In genomic region chr12:85805654-85806053, GRCh38 we compare ENCODE assay signal across 14 cellular contexts. TPM values are rescaled to one million over a fixed set of nuclear protein-coding genes. Genes with fewer than 3 reads are reported as not detected.
A peak's percentile ranks its signal among the peaks of the same experiment; 100 is the strongest.
DNase-seq lines count a peak whose midpoint lies in the region; ATAC-seq and TF ChIP-seq lines count a peak whose summit lies in the region.
"Had no signal": no experiment of that assay in that cellular context is flagged by ENCODE, and none has a peak within 500 bp of the region (broad histone marks: within the 10 kb centered on the region; RNA-seq: fewer than 3 reads in every experiment).

No MANE protein-coding gene starts in this region.

- no peaks in the 10 kb centered on the region for H3K9me3 Mint-ChIP-seq in activated naive CD8-positive, alpha-beta T cell treated with anti-CD3 and anti-CD28 coated beads, Interleukin-2, amount 50 U/mL, for 24 hours
- peaks cover 5% of the 10 kb centered on the region for H3K9me3 Mint-ChIP-seq in activated CD4-positive, alpha-beta memory T cell treated with anti-CD3 and anti-CD28 coated beads, Interleukin-2, amount 10 ng/mL, durations not matched to agents 7 days and 5 days
- H3K9me3 Mint-ChIP-seq: natural killer cell treated with Interleukin-12 subunit alpha and Interleukin-12 subunit beta and Interleukin-15 and Interleukin-18, amount 100 ng/mL, for 72 hours had no signal

- H3K27me3 Mint-ChIP-seq in activated naive CD8-positive, alpha-beta T cell treated with anti-CD3 and anti-CD28 coated beads, Interleukin-2, amount 50 U/mL, for 24 hours: peaks cover 2% of the 10 kb centered on the region
- no peaks in the 10 kb centered on the region for H3K27me3 Mint-ChIP-seq in activated CD4-positive, alpha-beta memory T cell treated with anti-CD3 and anti-CD28 coated beads, Interleukin-2, amount 10 ng/mL, durations not matched to agents 7 days and 5 days
- H3K27me3 Mint-ChIP-seq: natural killer cell treated with Interleukin-12 subunit alpha and Interleukin-12 subunit beta and Interleukin-15 and Interleukin-18, amount 100 ng/mL, for 72 hours had no signal

- H3K36me3 ChIP-seq in left lung: no peaks in the 10 kb centered on the region
- H3K36me3 ChIP-seq: WERI-Rb-1 had no signal

- POLR2A ChIA-PET in activated CD4-positive, alpha-beta memory T cell treated with anti-CD3 and anti-CD28 coated beads, Interleukin-2, amount 10 ng/mL, durations not matched to agents 7 days and 5 days (lab: Charles Lee): no interaction called here

- H3K4me3 Mint-ChIP-seq in activated naive CD8-positive, alpha-beta T cell treated with anti-CD3 and anti-CD28 coated beads, Interleukin-2, amount 50 U/mL, for 24 hours: no peak overlapping the region
- H3K4me3 Mint-ChIP-seq in activated CD4-positive, alpha-beta memory T cell treated with anti-CD3 and anti-CD28 coated beads, Interleukin-2, amount 10 ng/mL, durations not matched to agents 7 days and 5 days: no peak overlapping the region
- H3K4me3 Mint-ChIP-seq: natural killer cell treated with Interleukin-12 subunit alpha and Interleukin-12 subunit beta and Interleukin-15 and Interleukin-18, amount 100 ng/mL, for 72 hours had no signal

- intact Hi-C loops in left lung (cut with DNase I): no loop called here

- H3K27ac Mint-ChIP-seq in activated naive CD8-positive, alpha-beta T cell treated with anti-CD3 and anti-CD28 coated beads, Interleukin-2, amount 50 U/mL, for 24 hours: no peak overlapping the region
- H3K27ac Mint-ChIP-seq in activated CD4-positive, alpha-beta memory T cell treated with anti-CD3 and anti-CD28 coated beads, Interleukin-2, amount 10 ng/mL, durations not matched to agents 7 days and 5 days: no peak overlapping the region
- H3K27ac Mint-ChIP-seq: natural killer cell treated with Interleukin-12 subunit alpha and Interleukin-12 subunit beta and Interleukin-15 and Interleukin-18, amount 100 ng/mL, for 72 hours had no signal

- H3K36me3 Mint-ChIP-seq in activated naive CD8-positive, alpha-beta T cell treated with anti-CD3 and anti-CD28 coated beads, Interleukin-2, amount 50 U/mL, for 24 hours (ENCODE audit: low read depth): no peaks in the 10 kb centered on the region
- H3K36me3 Mint-ChIP-seq in activated CD4-positive, alpha-beta memory T cell treated with anti-CD3 and anti-CD28 coated beads, Interleukin-2, amount 10 ng/mL, durations not matched to agents 7 days and 5 days (ENCODE audit: low read depth): no peaks in the 10 kb centered on the region
- H3K36me3 Mint-ChIP-seq: natural killer cell treated with Interleukin-12 subunit alpha and Interleukin-12 subunit beta and Interleukin-15 and Interleukin-18, amount 100 ng/mL, for 72 hours had no signal

- ATAC-seq in left lung: peak; percentile 29
- no peak for ATAC-seq in activated naive CD8-positive, alpha-beta T cell treated with anti-CD3 and anti-CD28 coated beads, Interleukin-2, amount 50 U/mL, for 24 hours
- ATAC-seq: natural killer cell treated with Interleukin-12 subunit alpha and Interleukin-12 subunit beta and Interleukin-15 and Interleukin-18, amount 100 ng/mL, for 72 hours; PC-3 had no signal

- H3K9me3 ChIP-seq in left lung: peaks cover 0 to 1% of the 10 kb centered on the region in 2 donors
- H3K9me3 ChIP-seq: SK-N-SH had no signal

- CTCF ChIA-PET in activated CD4-positive, alpha-beta memory T cell treated with anti-CD3 and anti-CD28 coated beads, Interleukin-2, amount 10 ng/mL, durations not matched to agents 7 days and 5 days (lab: Charles Lee): no interaction called here

- no peaks in the 10 kb centered on the region for H3K4me1 Mint-ChIP-seq in activated naive CD8-positive, alpha-beta T cell treated with anti-CD3 and anti-CD28 coated beads, Interleukin-2, amount 50 U/mL, for 24 hours
- no peaks in the 10 kb centered on the region for H3K4me1 Mint-ChIP-seq in activated CD4-positive, alpha-beta memory T cell treated with anti-CD3 and anti-CD28 coated beads, Interleukin-2, amount 10 ng/mL, durations not matched to agents 7 days and 5 days

- H3K4me1 ChIP-seq in left lung: no peaks in the 10 kb centered on the region

- no peak overlapping the region for H3K4me3 ChIP-seq in cardiac fibroblast (replicated peaks in 1 of 2; ENCODE audit: low read depth in 2 of 2, low read length in 2 of 2)
- H3K4me3 ChIP-seq in left lung: no peak overlapping the region

- DNase-seq in CD1c-positive myeloid dendritic cell (ENCODE audit: extremely low spot score) (peak; percentile 59), M059J (ENCODE audit: low read depth) (peak; percentile 55), cardiac fibroblast (ENCODE audit: low read depth in 2 of 2) (peak; percentile 50 to 70), left lung (no peak), NCI-H1092 (lab: John Stamatoyannopoulos, UW) (no peak)
- DNase-seq in activated naive CD8-positive, alpha-beta T cell treated with anti-CD3 and anti-CD28 coated beads, Interleukin-2, amount 50 U/mL, for 24 hours: no peak
- DNase-seq in activated CD4-positive, alpha-beta memory T cell treated with anti-CD3 and anti-CD28 coated beads, Interleukin-2, amount 10 ng/mL, durations not matched to agents 7 days and 5 days: no peak
- no peak for DNase-seq in activated CD8-positive, alpha-beta memory T cell treated with anti-CD3 and anti-CD28 coated beads, Interleukin-2, amount 50 U/mL, for 4 hours
- DNase-seq: KG1, NCI-H146, PC-3, SK-N-SH, WERI-Rb-1 had no signal

- no peaks in the 10 kb centered on the region for H3K27me3 ChIP-seq in left lung

- TF ChIP-seq CTCF in cardiac fibroblast (IDR thresholded peaks at IDR 0.05; ENCODE audit: low read depth, low read length) (no peak), left lung (IDR thresholded peaks at IDR 0.05) (no peak)

- no peak overlapping the region for H3K27ac ChIP-seq in left lung
- H3K27ac ChIP-seq: WERI-Rb-1 had no signal

RNA-seq across cellular contexts. Expression of gene RASSF9, which starts 30.6 kb away (rescaled TPM):
- 0.05 and 0.07 TPM in 2 replicates for total RNA-seq in M059J (2014; rRNA removed; shearing (Covaris generic))
- 1 to 10 TPM; 8.2 to 8.3 TPM for total RNA-seq in left lung
- total RNA-seq in activated CD4-positive, alpha-beta memory T cell treated with anti-CD3 and anti-CD28 coated beads, Interleukin-2, amount 10 ng/mL, durations not matched to agents 7 days and 5 days: not detected
- total RNA-seq: natural killer cell treated with Interleukin-12 subunit alpha and Interleukin-12 subunit beta and Interleukin-15 and Interleukin-18, amount 100 ng/mL, for 72 hours; PC-3 had no signal

Comparison
In these comparisons a context has a peak if more than half of its experiments do, and no peak if none do; other contexts are left out.
1. DNase-seq: peak in CD1c-positive myeloid dendritic cell (single experiment), M059J (single experiment) and cardiac fibroblast (2 of 2); none in left lung (0 of 2), NCI-H1092 (single experiment), activated naive CD8-positive, alpha-beta T cell treated with anti-CD3 and anti-CD28 coated beads, Interleukin-2, amount 50 U/mL, for 24 hours (single experiment), activated CD4-positive, alpha-beta memory T cell treated with anti-CD3 and anti-CD28 coated beads, Interleukin-2, amount 10 ng/mL, durations not matched to agents 7 days and 5 days (single experiment) and activated CD8-positive, alpha-beta memory T cell treated with anti-CD3 and anti-CD28 coated beads, Interleukin-2, amount 50 U/mL, for 4 hours (single experiment).